In genomic region chr21:42614811-42615342, GRCh38 we compare ENCODE assay signal across 1 cellular context.
A peak's percentile ranks its signal among the peaks of the same experiment; 100 is the strongest.
TF ChIP-seq lines count a peak whose summit lies in the region.

No MANE protein-coding gene starts in this region.

TF ChIP-seq in HepG2, 621 proteins besides CTCF, POLR2A, EP300 and RAD21 (continued from another document):
- peak; percentile 80 for TF ChIP-seq HNF1B (CRISPR knock-in tag; IDR thresholded peaks at IDR 0.05)
- TF ChIP-seq MTERF4 (CRISPR knock-in tag; IDR thresholded peaks at IDR 0.05): peak; percentile 42; the same call in 1 of the 2 replicates
- no peak for TF ChIP-seq ZNF275 (CRISPR knock-in tag; IDR thresholded peaks at IDR 0.05; ENCODE audit: borderline replicate concordance)
- TF ChIP-seq ONECUT2 (CRISPR knock-in tag; IDR thresholded peaks at IDR 0.05): no peak
- no peak for TF ChIP-seq HNF1A (IDR thresholded peaks at IDR 0.05; ENCODE audit: low read depth)
- TF ChIP-seq HNF1A (CRISPR knock-in tag; IDR thresholded peaks at IDR 0.05; ENCODE audit: borderline replicate concordance): peak; percentile 63
- peak; percentile 53 for TF ChIP-seq TEAD3 (CRISPR knock-in tag; optimal IDR thresholded peaks at IDR 0.05; ENCODE audit: borderline replicate concordance)
- TF ChIP-seq IRF2 (CRISPR knock-in tag; IDR thresholded peaks at IDR 0.05): 0 out of 2 replicates have a peak, but pooled peaks have one; percentile 28
- peak; percentile 22; the same call in 1 of the 2 replicates for TF ChIP-seq SAP130 (CRISPR knock-in tag; IDR thresholded peaks at IDR 0.05; ENCODE audit: low read depth)
